9 cellular contexts compared by ENCODE assay signal in the genomic region with DNA sequence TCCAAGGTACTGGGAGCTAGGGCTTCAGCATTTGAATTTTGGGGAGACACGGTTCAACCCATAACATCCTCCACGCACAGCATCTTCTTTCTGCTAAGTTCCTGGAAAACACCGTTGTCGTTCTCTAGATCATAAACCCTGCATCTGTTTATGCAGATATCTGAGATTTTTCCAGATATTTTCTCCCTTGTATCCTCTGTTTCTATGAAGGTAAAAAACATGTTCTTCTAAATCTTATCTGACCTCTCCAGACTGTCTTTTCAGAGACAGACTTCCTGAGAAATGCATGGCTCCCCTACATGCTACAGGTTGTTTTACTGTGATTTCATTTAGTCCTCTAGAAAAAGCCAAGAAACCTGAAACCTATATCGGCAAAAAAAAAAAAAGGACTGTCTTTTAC.
"Had no signal": no experiment of that assay in that cellular context is flagged by ENCODE, and none has a peak within 500 bp of the region (broad histone marks: within the 10 kb centered on the region; RNA-seq: fewer than 3 reads in every experiment).

No MANE protein-coding gene starts in this region.

- H3K27ac ChIP-seq: cardiac muscle cell, parathyroid adenoma, thyroid gland had no signal

- H2AFZ ChIP-seq: parathyroid adenoma had no signal

- H3K4me3 ChIP-seq: cardiac muscle cell, thyroid gland had no signal

- H3K9me3 ChIP-seq: thyroid gland had no signal

- ATAC-seq: left lobe of liver had no signal

- H3K4me1 ChIP-seq: parathyroid adenoma, thyroid gland had no signal

- H3K27me3 ChIP-seq: cardiac muscle cell, thyroid gland had no signal

- H3K36me3 ChIP-seq: cardiac muscle cell, thyroid gland had no signal

- H3K79me2 ChIP-seq: parathyroid adenoma had no signal

- DNase-seq: foreskin melanocyte; head of caudate nucleus; mesenchymal stem cell; SIG-M5; stimulated activated CD4-positive, alpha-beta T cell treated with anti-CD3 and anti-CD28 coated beads, Interleukin-4, amount 100 ng/mL, for 1 hour; thyroid gland had no signal
